27 cellular contexts compared by ENCODE assay signal in the genomic region with DNA sequence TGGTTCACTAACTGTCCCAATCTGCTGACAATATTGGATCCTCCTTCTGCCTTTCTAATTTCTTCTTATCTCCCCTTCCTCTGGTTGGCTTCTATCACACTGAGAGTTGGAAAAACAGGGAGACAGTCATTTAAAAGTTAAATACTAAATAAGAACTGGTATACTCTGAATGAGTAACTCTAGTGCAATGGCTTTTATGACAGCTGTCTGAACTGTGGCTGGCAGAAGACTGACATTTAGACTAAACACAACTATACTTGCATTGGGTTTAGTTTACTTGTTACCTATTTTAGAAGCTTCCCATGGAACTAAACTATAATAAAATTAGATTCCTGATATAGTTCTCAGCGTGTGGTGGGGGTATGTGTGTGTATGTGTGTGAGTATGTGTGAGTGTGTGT. TPM values are rescaled to one million over a fixed set of nuclear protein-coding genes. Genes with fewer than 3 reads are reported as not detected.
DNase-seq lines count a peak whose midpoint lies in the region; ATAC-seq, FAIRE-seq and TF ChIP-seq lines count a peak whose summit lies in the region.
"Had no signal": no experiment of that assay in that cellular context is flagged by ENCODE, and none has a peak within 500 bp of the region (broad histone marks: within the 10 kb centered on the region; RNA-seq: fewer than 3 reads in every experiment).

No MANE protein-coding gene starts in this region.

- peaks cover 34% of the 10 kb centered on the region for H3K4me1 Mint-ChIP-seq in astrocyte (ENCODE audit: low read depth, unreplicated experiment)
- H3K4me1 Mint-ChIP-seq: CD14-positive monocyte; CD4-positive, alpha-beta memory T cell; CD4-positive, CD25-positive, alpha-beta regulatory T cell; CD8-positive, alpha-beta memory T cell had no signal

- no peak for FAIRE-seq in astrocyte (lab: Jason Lieb, UNC)
- FAIRE-seq: A204.1, GM12891 had no signal

- DNase-seq in astrocyte (ENCODE audit: low read depth) (no peak), myocyte (ENCODE audit: low read depth) (peak; percentile 56), osteoblast (ENCODE audit: insufficient read length, low spot score, missing footprints) (no peak), GF-D8 (lab: John Stamatoyannopoulos, UW) (no peak), heart left ventricle (no peak), substantia nigra (lab: John Stamatoyannopoulos, UW) (no peak)
- DNase-seq: 8988T; ACHN; BE2C; C1 segment of cervical spinal cord; CD4-positive, alpha-beta memory T cell; CD4-positive, CD25-positive, alpha-beta regulatory T cell; CD8-positive, alpha-beta memory T cell; COR-L47; DMS 273 treated with DMSO at 0.1 percent for 48 hours; DMS153; DMS53; DMS79; DND-41; EL; GDM1 had no signal

- H3K27ac ChIP-seq in astrocyte (ENCODE audit: low read depth, low read length) (no peak overlapping the region), osteoblast (ENCODE audit: low read depth, low read length) (no peak overlapping the region), heart left ventricle (no peak overlapping the region), substantia nigra (ENCODE audit: low read depth, low read length, poor library complexity, severe bottlenecking) (no peak overlapping the region)
- H3K27ac ChIP-seq: BLaER1 had no signal

- TF ChIP-seq POLR2A in heart left ventricle (IDR thresholded peaks at IDR 0.05) = no peak

- H3K4me2 ChIP-seq in astrocyte (ENCODE audit: low read length) (no peak overlapping the region), osteoblast (ENCODE audit: insufficient read depth, low read length) (no peak overlapping the region)
- H3K4me2 ChIP-seq: BLaER1 had no signal

- intact Hi-C loops in heart left ventricle (cut with DNase I) = no loop called here

- no peak for ATAC-seq in heart left ventricle
- no peak for ATAC-seq in GM18519 (IDR thresholded peaks at IDR 0.05; ENCODE audit: low FRiP score, unreplicated experiment)

- H3K79me2 ChIP-seq in astrocyte (ENCODE audit: insufficient read depth, low read length) = no peaks in the 10 kb centered on the region
- H3K79me2 ChIP-seq in osteoblast (ENCODE audit: insufficient read depth, low read length) = no peaks in the 10 kb centered on the region

- no peaks in the 10 kb centered on the region for H3K27me3 Mint-ChIP-seq in astrocyte (ENCODE audit: low read depth, unreplicated experiment)

- no peaks in the 10 kb centered on the region for H3K27me3 ChIP-seq in astrocyte (ENCODE audit: insufficient read depth, low read length)
- no peaks in the 10 kb centered on the region for H3K27me3 ChIP-seq in osteoblast (ENCODE audit: insufficient read depth, low read length)
- H3K27me3 ChIP-seq in heart left ventricle = peaks cover 0 to 17% (median 0%) of the 10 kb centered on the region in 9 donors
- H3K27me3 ChIP-seq: BLaER1 had no signal

- no peak for TF ChIP-seq CTCF in astrocyte (IDR thresholded peaks at IDR 0.05; ENCODE audit: insufficient read depth, low read depth, low read length)
- TF ChIP-seq CTCF in osteoblast (IDR thresholded peaks at IDR 0.05; ENCODE audit: extremely low read depth, low read depth, low read length) = no peak
- no peak for TF ChIP-seq CTCF in heart left ventricle (IDR thresholded peaks at IDR 0.05)

- peaks cover 10% of the 10 kb centered on the region for H3K4me1 ChIP-seq in astrocyte (ENCODE audit: insufficient read depth, low read length)
- peaks cover 18% of the 10 kb centered on the region for H3K4me1 ChIP-seq in osteoblast (ENCODE audit: insufficient read depth, low read length)
- no peaks in the 10 kb centered on the region for H3K4me1 ChIP-seq in heart left ventricle
- H3K4me1 ChIP-seq: BE2C, BLaER1 had no signal

- H3K4me3 Mint-ChIP-seq in astrocyte (ENCODE audit: unreplicated experiment) = no peak overlapping the region
- H3K4me3 Mint-ChIP-seq: CD14-positive monocyte; CD4-positive, alpha-beta memory T cell; CD4-positive, CD25-positive, alpha-beta regulatory T cell; CD8-positive, alpha-beta memory T cell had no signal

- no peaks in the 10 kb centered on the region for H3K36me3 Mint-ChIP-seq in astrocyte (ENCODE audit: low read depth, unreplicated experiment)
- H3K36me3 Mint-ChIP-seq: CD14-positive monocyte; CD4-positive, alpha-beta memory T cell; CD4-positive, CD25-positive, alpha-beta regulatory T cell had no signal

- H3K4me3 ChIP-seq in astrocyte (ENCODE audit: insufficient read depth, low read depth, low read length) = no peak overlapping the region
- H3K4me3 ChIP-seq in osteoblast (ENCODE audit: insufficient read depth, low read length) = no peak overlapping the region
- no peak overlapping the region for H3K4me3 ChIP-seq in heart left ventricle
- H3K4me3 ChIP-seq: BLaER1 had no signal

- H4K20me1 ChIP-seq in astrocyte (ENCODE audit: insufficient read depth, low read length) (no peaks in the 10 kb centered on the region), osteoblast (ENCODE audit: insufficient read depth, low read length) (no peaks in the 10 kb centered on the region)
- H4K20me1 ChIP-seq: BLaER1 had no signal

- H2AFZ ChIP-seq in astrocyte (ENCODE audit: low read depth, low read length) = no peak overlapping the region
- peak overlapping the region; percentile 34 for H2AFZ ChIP-seq in osteoblast (ENCODE audit: low read length)

- H3K36me3 ChIP-seq in astrocyte (ENCODE audit: insufficient read depth, low read length) (no peaks in the 10 kb centered on the region), osteoblast (ENCODE audit: insufficient read depth, low read length) (no peaks in the 10 kb centered on the region), heart left ventricle (no peaks in the 10 kb centered on the region)
- H3K36me3 ChIP-seq: BE2C, BLaER1 had no signal

- 63 to 70% (median 67%) methylated on average over 1 of the region's 1 CpG for WGBS in heart left ventricle, 4 donors

- peak overlapping the region; percentile 74 for H3K27ac Mint-ChIP-seq in astrocyte (ENCODE audit: unreplicated experiment)
- H3K27ac Mint-ChIP-seq: CD4-positive, alpha-beta memory T cell; CD4-positive, CD25-positive, alpha-beta regulatory T cell; CD8-positive, alpha-beta memory T cell had no signal

- no peak overlapping the region for H3K9ac ChIP-seq in astrocyte (ENCODE audit: low read length)
- H3K9ac ChIP-seq: BLaER1 had no signal

- H3K9me3 ChIP-seq in astrocyte (ENCODE audit: insufficient read depth, low read depth, low read length) (no peaks in the 10 kb centered on the region), osteoblast (ENCODE audit: low read depth, low read length) (no peaks in the 10 kb centered on the region), heart left ventricle (no peaks in the 10 kb centered on the region)
- H3K9me3 ChIP-seq: BE2C, BLaER1 had no signal

- no peaks in the 10 kb centered on the region for H3K9me3 Mint-ChIP-seq in astrocyte (ENCODE audit: unreplicated experiment)
- H3K9me3 Mint-ChIP-seq: CD4-positive, alpha-beta memory T cell; CD8-positive, alpha-beta memory T cell had no signal

RNA-seq across cellular contexts. Expression of a gene that starts 7.9 kb away (rescaled TPM):
- total RNA-seq in astrocyte = 30.5 and 36.3 TPM in 2 replicates
- 19.4 and 24.0 TPM in 2 replicates for total RNA-seq in myocyte
- 24.2 TPM for polyA plus RNA-seq in myocyte (2012)
- total RNA-seq in osteoblast = 16.3 and 18.0 TPM in 2 replicates
- 10 to 100 TPM in 5 of 9 donors, 1 to 10 TPM in 4; 1.8 to 18.1 (median 12.7) TPM for total RNA-seq in heart left ventricle
- polyA plus RNA-seq in heart left ventricle = 10 to 100 TPM; 14.5 to 16.5 TPM

RNA-seq across cellular contexts. Expression of a gene that starts 52.6 kb away (rescaled TPM):
- total RNA-seq in astrocyte = 1.6 and 2.9 TPM in 2 replicates
- total RNA-seq in myocyte = 3.7 and 3.8 TPM in 2 replicates
- 2.1 TPM for polyA plus RNA-seq in myocyte (2012)
- under 0.01 TPM in 2 replicates for total RNA-seq in osteoblast
- under 1 TPM in 1 of 9 donors, not detected in 8; 0.21 TPM for total RNA-seq in heart left ventricle
- under 1 TPM in 1 of 2 donors, not detected in 1; 0.01 TPM for polyA plus RNA-seq in heart left ventricle
- total RNA-seq: CD4-positive, alpha-beta memory T cell; CD4-positive, CD25-positive, alpha-beta regulatory T cell; G401 had no signal
- polyA plus RNA-seq: CD14-positive monocyte; CD4-positive, alpha-beta memory T cell; CD4-positive, CD25-positive, alpha-beta regulatory T cell had no signal
